ENCODE assay signal across 15 cellular contexts in genomic region chr6:6843057-6843627, GRCh38.
DNase-seq lines count a peak whose midpoint lies in the region; ATAC-seq and TF ChIP-seq lines count a peak whose summit lies in the region.
"Had no signal": no experiment of that assay in that cellular context is flagged by ENCODE, and none has a peak within 500 bp of the region (broad histone marks: within the 10 kb centered on the region; RNA-seq: fewer than 3 reads in every experiment).

No MANE protein-coding gene starts in this region.

- H2AFZ ChIP-seq in Karpas-422 (ENCODE audit: low read length), result no peak overlapping the region

- DNase-seq in AG08395 (ENCODE audit: low spot score) (peak; percentile 31), chondrocyte (ENCODE audit: low spot score) (no peak), left lung (no peak), GM03348 (ENCODE audit: low spot score) (no peak), NCI-H510A treated with DMSO at 0.1 percent for 48 hours (lab: John Stamatoyannopoulos, UW) (no peak), Karpas-422 (no peak), NCI-H2171 (lab: John Stamatoyannopoulos, UW) (no peak)
- DNase-seq: activated effector memory CD4-positive, alpha-beta T cell treated with anti-CD3 and anti-CD28 coated beads, Interleukin-2, amount 50 U/mL, for 16 hours; DMS153; midbrain; NCI-H345; stimulated activated CD4-positive, alpha-beta T cell treated with anti-CD3 and anti-CD28 coated beads, Interleukin-15, amount 100 ng/mL, for 24 hours had no signal

- H3K27ac Mint-ChIP-seq in chondrocyte (ENCODE audit: unreplicated experiment), result peak overlapping the region; percentile 3
- H3K27ac Mint-ChIP-seq: T-helper 2 cell treated with Interferon-gamma antibody and Interleukin-4, amounts not matched to agents 5 μg/mL and 100 μg/mL, for 36 hours; type B pancreatic cell had no signal

- H3K27ac ChIP-seq in HUES48 (ENCODE audit: low read depth, low read length), result peak overlapping the region; percentile 5
- H3K27ac ChIP-seq in left lung, result no peak overlapping the region
- no peak overlapping the region for H3K27ac ChIP-seq in Karpas-422 (ENCODE audit: low read length)

- peak; percentile 8 for TF ChIP-seq CTCF in chondrocyte (IDR thresholded peaks at IDR 0.05)
- no peak for TF ChIP-seq CTCF in left lung (IDR thresholded peaks at IDR 0.05)

- H3K4me1 ChIP-seq in HUES48 (ENCODE audit: control insufficient read depth, insufficient read depth, low read length), result 0 out of 2 replicates have a peak, but pooled peaks cover 5% of the 10 kb centered on the region
- H3K4me1 ChIP-seq in left lung, result peaks cover 0 to 21% of the 10 kb centered on the region in 2 donors
- H3K4me1 ChIP-seq in Karpas-422 (ENCODE audit: low read length), result no peaks in the 10 kb centered on the region

- H3K4me3 ChIP-seq in HUES48 (ENCODE audit: low read depth, low read length), result no peak overlapping the region
- H3K4me3 ChIP-seq in left lung, result no peak overlapping the region
- H3K4me3 ChIP-seq in Karpas-422 (ENCODE audit: low read length), result no peak overlapping the region

- no peak overlapping the region for H3K4me3 Mint-ChIP-seq in chondrocyte (ENCODE audit: unreplicated experiment)
- H3K4me3 Mint-ChIP-seq: T-helper 2 cell treated with Interferon-gamma antibody and Interleukin-4, amounts not matched to agents 5 μg/mL and 100 μg/mL, for 36 hours; type B pancreatic cell had no signal

- H3K9me3 ChIP-seq in HUES48 (ENCODE audit: control insufficient read depth, insufficient read depth, low read length) (no peaks in the 10 kb centered on the region; the same call in 1 of the 2 replicates), left lung (peaks cover 0 to 6% of the 10 kb centered on the region in 2 donors), Karpas-422 (ENCODE audit: low read length) (no peaks in the 10 kb centered on the region)

- H3K9ac ChIP-seq in HUES48 (ENCODE audit: low read depth, low read length), result no peak overlapping the region
- H3K9ac ChIP-seq in Karpas-422 (ENCODE audit: low read length), result no peak overlapping the region

- H3K9me2 ChIP-seq in Karpas-422 (replicated peaks; ENCODE audit: insufficient read depth, low read length), result no peaks in the 10 kb centered on the region

- ATAC-seq in left lung, result peak; percentile 79

- H3K4me2 ChIP-seq in Karpas-422 (ENCODE audit: low read depth, low read length, poor library complexity, severe bottlenecking), result no peak overlapping the region

- H3K27me3 ChIP-seq in HUES48 (ENCODE audit: control insufficient read depth, insufficient read depth, low read length), result no peaks in the 10 kb centered on the region
- H3K27me3 ChIP-seq in left lung, result no peaks in the 10 kb centered on the region
- no peaks in the 10 kb centered on the region for H3K27me3 ChIP-seq in Karpas-422 (ENCODE audit: low read length)

- H3K9me3 Mint-ChIP-seq in chondrocyte (ENCODE audit: low read depth), result peaks cover 11% of the 10 kb centered on the region

- peaks cover 14% of the 10 kb centered on the region for H3K27me3 Mint-ChIP-seq in chondrocyte (ENCODE audit: low read depth)

- no peaks in the 10 kb centered on the region for H3K79me2 ChIP-seq in Karpas-422 (ENCODE audit: low read length)

- intact Hi-C loops in left lung (cut with DNase I), result no loop called here

- no peaks in the 10 kb centered on the region for H4K20me1 ChIP-seq in Karpas-422 (ENCODE audit: insufficient read depth, low read depth, low read length)

- H3K4me1 Mint-ChIP-seq in chondrocyte (ENCODE audit: low read depth), result peaks cover 18% of the 10 kb centered on the region

- no peaks in the 10 kb centered on the region for H3K36me3 ChIP-seq in HUES48 (ENCODE audit: control insufficient read depth, insufficient read depth, low read length)
- H3K36me3 ChIP-seq in left lung, result no peaks in the 10 kb centered on the region
- H3K36me3 ChIP-seq in Karpas-422 (ENCODE audit: insufficient read depth, low read length), result no peaks in the 10 kb centered on the region

- no peaks in the 10 kb centered on the region for H3K36me3 Mint-ChIP-seq in chondrocyte (ENCODE audit: low read depth)
- H3K36me3 Mint-ChIP-seq: type B pancreatic cell had no signal
